1 cellular context compared by ENCODE assay signal in the genomic region with DNA sequence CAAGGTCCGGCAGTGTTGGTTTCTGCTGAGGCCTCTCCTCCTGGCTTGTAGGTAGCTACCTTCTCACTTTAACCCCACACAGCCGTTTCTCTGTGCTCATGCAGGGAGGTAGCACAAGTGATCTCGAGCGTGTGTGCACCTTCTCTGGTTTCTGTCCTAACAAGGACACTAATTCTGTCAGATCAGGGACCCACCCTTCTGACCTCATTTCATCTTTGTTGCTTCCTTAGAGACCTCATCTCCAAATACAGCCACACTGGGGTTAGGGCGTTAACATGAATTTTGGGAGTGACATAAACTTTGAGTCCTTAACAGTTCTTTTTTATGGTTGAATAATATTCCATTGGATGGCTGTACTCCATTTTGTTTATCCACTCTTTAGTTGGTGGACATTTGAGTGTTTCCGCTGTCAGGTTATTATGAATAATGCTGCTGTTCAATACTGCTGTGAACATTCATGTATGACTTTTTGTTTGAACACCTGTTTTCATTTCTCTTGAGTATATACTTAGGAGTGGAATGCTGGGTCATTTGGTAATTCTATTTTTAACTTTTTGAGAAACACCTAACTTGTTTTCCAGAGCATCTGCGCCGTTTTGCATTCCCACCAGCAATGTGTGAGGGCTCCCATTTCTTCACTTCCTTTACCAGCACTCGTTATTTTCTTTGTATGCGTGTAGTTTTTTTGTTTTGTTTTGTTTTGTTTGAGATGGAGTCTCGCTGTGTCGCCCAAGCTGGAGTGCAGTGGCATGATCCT.
TF ChIP-seq lines count a peak whose summit lies in the region.

No MANE protein-coding gene starts in this region.

TF ChIP-seq in WTC11, 78 proteins besides CTCF, POLR2A, EP300 and RAD21:
- TF ChIP-seq ETV6 (CRISPR knock-in tag; IDR thresholded peaks at IDR 0.05) (no peak), NR3C1 (CRISPR knock-in tag; conservative IDR thresholded peaks at IDR 0.05; ENCODE audit: low read depth) (no peak), FOXP1 (CRISPR knock-in tag; IDR thresholded peaks at IDR 0.05; ENCODE audit: borderline replicate concordance) (no peak), JUN (CRISPR knock-in tag; IDR thresholded peaks at IDR 0.05) (no peak), OVOL2 (CRISPR knock-in tag; IDR thresholded peaks at IDR 0.05; ENCODE audit: borderline replicate concordance) (no peak), NR1H2 (CRISPR knock-in tag; IDR thresholded peaks at IDR 0.05) (no peak), PRRX2 (CRISPR knock-in tag; IDR thresholded peaks at IDR 0.05) (no peak), TEAD4 (CRISPR knock-in tag; IDR thresholded peaks at IDR 0.05) (no peak), MYBL2 (CRISPR knock-in tag; IDR thresholded peaks at IDR 0.05) (no peak)
- TF ChIP-seq, protein P1, sequence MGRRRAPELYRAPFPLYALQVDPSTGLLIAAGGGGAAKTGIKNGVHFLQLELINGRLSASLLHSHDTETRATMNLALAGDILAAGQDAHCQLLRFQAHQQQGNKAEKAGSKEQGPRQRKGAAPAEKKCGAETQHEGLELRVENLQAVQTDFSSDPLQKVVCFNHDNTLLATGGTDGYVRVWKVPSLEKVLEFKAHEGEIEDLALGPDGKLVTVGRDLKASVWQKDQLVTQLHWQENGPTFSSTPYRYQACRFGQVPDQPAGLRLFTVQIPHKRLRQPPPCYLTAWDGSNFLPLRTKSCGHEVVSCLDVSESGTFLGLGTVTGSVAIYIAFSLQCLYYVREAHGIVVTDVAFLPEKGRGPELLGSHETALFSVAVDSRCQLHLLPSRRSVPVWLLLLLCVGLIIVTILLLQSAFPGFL (CRISPR knock-in tag; IDR thresholded peaks at IDR 0.05; ENCODE audit: borderline replicate concordance), result no peak
- TF ChIP-seq, protein P2, sequence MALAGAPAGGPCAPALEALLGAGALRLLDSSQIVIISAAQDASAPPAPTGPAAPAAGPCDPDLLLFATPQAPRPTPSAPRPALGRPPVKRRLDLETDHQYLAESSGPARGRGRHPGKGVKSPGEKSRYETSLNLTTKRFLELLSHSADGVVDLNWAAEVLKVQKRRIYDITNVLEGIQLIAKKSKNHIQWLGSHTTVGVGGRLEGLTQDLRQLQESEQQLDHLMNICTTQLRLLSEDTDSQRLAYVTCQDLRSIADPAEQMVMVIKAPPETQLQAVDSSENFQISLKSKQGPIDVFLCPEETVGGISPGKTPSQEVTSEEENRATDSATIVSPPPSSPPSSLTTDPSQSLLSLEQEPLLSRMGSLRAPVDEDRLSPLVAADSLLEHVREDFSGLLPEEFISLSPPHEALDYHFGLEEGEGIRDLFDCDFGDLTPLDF (CRISPR knock-in tag; IDR thresholded peaks at IDR 0.05), result no peak
- TF ChIP-seq, protein P3, sequence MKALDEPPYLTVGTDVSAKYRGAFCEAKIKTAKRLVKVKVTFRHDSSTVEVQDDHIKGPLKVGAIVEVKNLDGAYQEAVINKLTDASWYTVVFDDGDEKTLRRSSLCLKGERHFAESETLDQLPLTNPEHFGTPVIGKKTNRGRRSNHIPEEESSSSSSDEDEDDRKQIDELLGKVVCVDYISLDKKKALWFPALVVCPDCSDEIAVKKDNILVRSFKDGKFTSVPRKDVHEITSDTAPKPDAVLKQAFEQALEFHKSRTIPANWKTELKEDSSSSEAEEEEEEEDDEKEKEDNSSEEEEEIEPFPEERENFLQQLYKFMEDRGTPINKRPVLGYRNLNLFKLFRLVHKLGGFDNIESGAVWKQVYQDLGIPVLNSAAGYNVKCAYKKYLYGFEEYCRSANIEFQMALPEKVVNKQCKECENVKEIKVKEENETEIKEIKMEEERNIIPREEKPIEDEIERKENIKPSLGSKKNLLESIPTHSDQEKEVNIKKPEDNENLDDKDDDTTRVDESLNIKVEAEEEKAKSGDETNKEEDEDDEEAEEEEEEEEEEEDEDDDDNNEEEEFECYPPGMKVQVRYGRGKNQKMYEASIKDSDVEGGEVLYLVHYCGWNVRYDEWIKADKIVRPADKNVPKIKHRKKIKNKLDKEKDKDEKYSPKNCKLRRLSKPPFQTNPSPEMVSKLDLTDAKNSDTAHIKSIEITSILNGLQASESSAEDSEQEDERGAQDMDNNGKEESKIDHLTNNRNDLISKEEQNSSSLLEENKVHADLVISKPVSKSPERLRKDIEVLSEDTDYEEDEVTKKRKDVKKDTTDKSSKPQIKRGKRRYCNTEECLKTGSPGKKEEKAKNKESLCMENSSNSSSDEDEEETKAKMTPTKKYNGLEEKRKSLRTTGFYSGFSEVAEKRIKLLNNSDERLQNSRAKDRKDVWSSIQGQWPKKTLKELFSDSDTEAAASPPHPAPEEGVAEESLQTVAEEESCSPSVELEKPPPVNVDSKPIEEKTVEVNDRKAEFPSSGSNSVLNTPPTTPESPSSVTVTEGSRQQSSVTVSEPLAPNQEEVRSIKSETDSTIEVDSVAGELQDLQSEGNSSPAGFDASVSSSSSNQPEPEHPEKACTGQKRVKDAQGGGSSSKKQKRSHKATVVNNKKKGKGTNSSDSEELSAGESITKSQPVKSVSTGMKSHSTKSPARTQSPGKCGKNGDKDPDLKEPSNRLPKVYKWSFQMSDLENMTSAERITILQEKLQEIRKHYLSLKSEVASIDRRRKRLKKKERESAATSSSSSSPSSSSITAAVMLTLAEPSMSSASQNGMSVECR (CRISPR knock-in tag; IDR thresholded peaks at IDR 0.05; ENCODE audit: borderline replicate concordance), result no peak
